In the genomic region with DNA sequence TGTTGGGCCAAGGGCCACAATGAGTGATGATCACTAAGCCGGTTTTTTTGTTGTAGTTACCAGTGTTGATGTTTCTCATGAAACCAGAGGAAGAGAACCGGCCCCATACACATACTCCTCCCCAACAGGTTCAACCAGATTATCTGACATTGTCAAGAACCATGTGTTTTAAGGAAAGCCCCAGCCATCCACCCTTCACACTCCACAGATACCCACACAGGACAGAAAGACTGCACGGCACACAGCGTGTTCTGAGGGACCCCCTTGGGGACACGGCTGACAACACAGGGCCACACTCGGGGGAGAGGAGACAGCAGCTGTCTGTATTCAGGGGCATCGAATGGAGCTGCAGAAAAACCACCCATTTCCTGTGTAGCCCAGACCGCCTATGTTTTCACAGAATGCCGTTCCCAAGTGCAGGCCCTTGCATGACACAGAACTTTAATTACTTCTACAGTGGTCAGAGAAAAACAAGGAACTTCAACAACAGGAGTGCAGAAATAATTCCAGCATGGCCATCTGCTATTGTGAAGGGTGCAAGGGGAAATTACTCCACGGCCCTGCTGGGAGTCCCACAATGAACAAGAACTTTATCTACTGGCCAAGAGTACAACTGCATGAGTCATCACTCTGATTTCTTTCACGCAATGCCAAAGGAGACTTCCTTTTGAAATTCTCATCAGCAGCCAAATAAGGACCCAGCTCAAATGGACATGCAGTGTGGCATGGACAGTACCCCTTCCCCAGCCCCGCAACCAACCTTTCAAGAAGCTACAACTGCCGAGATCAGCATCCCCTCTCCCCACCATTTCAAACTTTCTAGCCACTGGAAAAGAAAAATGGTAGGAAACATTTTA, we compare ENCODE assay signal across 8 cellular contexts. TPM values are rescaled to one million over a fixed set of nuclear protein-coding genes. Genes with fewer than 3 reads are reported as not detected.
DNase-seq lines count a peak whose midpoint lies in the region; ATAC-seq and TF ChIP-seq lines count a peak whose summit lies in the region.

No MANE protein-coding gene starts in this region.

- H3K4me1 ChIP-seq in OCI-LY7 (ENCODE audit: insufficient read depth, low read length, poor library complexity, severe bottlenecking) (peaks cover 26% of the 10 kb centered on the region), aorta (ENCODE audit: control insufficient read depth in 1 of 2, insufficient read depth in 2 of 2, low read length in 2 of 2) (peaks cover 0 to 2% of the 10 kb centered on the region in 2 donors)

- H3K36me3 ChIP-seq in OCI-LY7 (ENCODE audit: insufficient read depth, low read length), result peaks cover 66% of the 10 kb centered on the region
- H3K36me3 ChIP-seq in aorta (ENCODE audit: control insufficient read depth in 1 of 2, insufficient read depth in 2 of 2, low read length in 1 of 2), result peaks cover 0 to 17% of the 10 kb centered on the region in 2 donors

- no TSS peak for BruUV-seq in OCI-LY7 (replicated peaks; lab: Mats Ljungman, UMichigan)

- no peak overlapping the region for H2AFZ ChIP-seq in OCI-LY7 (ENCODE audit: low read length)

- H3K4me3 ChIP-seq in OCI-LY7 (ENCODE audit: low read depth, low read length, poor library complexity, severe bottlenecking) (peak overlapping the region; percentile 94), aorta (ENCODE audit: low read length in 2 of 2) (peak overlapping the region; percentile 80 to 100)

- WGBS in aorta, 2 donors, result 1% methylated on average over 13 of the region's 13 CpGs

- DNase-seq in Caki2 (ENCODE audit: low read depth) (peak; percentile 87), HCEC 1CT (peak; percentile 90), OCI-LY7 (ENCODE audit: low spot score) (peak; percentile 56), foreskin melanocyte (peak; percentile 93), aorta (peak; percentile 69 to 82)
- DNase-seq in natural killer cell treated with Interleukin-12 subunit alpha and Interleukin-12 subunit beta and Interleukin-15 and Interleukin-18, amount 100 ng/mL, for 72 hours (ENCODE audit: low spot score), result peak; percentile 74

- CTCF ChIA-PET in OCI-LY7 (lab: Charles Lee; ENCODE audit: unreplicated experiment), result no interaction called here

- H3K27ac Mint-ChIP-seq in activated naive CD4-positive, alpha-beta T cell treated with anti-CD3 and anti-CD28 coated beads, Interleukin-2, amount 50 U/mL, for 24 hours, result peak overlapping the region; percentile 100
- peak overlapping the region; percentile 99 to 100 for H3K27ac Mint-ChIP-seq in natural killer cell treated with Interleukin-12 subunit alpha and Interleukin-12 subunit beta and Interleukin-15 and Interleukin-18, amount 100 ng/mL, for 72 hours

- H3K9me3 Mint-ChIP-seq in activated naive CD4-positive, alpha-beta T cell treated with anti-CD3 and anti-CD28 coated beads, Interleukin-2, amount 50 U/mL, for 24 hours, result no peaks in the 10 kb centered on the region
- no peaks in the 10 kb centered on the region for H3K9me3 Mint-ChIP-seq in natural killer cell treated with Interleukin-12 subunit alpha and Interleukin-12 subunit beta and Interleukin-15 and Interleukin-18, amount 100 ng/mL, for 72 hours

- peaks cover 48% of the 10 kb centered on the region for H4K20me1 ChIP-seq in OCI-LY7 (ENCODE audit: insufficient read depth, low read length)

- H3K27me3 ChIP-seq in aorta (ENCODE audit: control insufficient read depth in 1 of 2, insufficient read depth in 2 of 2, low read length in 1 of 2), result no peaks in the 10 kb centered on the region

- H3K9me2 ChIP-seq in OCI-LY7 (ENCODE audit: insufficient read depth, low read length), result no peaks in the 10 kb centered on the region

- peaks cover 75% of the 10 kb centered on the region for H3K79me2 ChIP-seq in OCI-LY7 (ENCODE audit: insufficient read depth, low read depth, low read length)

- intact Hi-C loops in OCI-LY7 (cut with micrococcal nuclease; ENCODE audit: unreplicated experiment) (loop anchor here (10.0 kb wide), 1 partner anchor 352 kb away; no protein-coding TSS in a partner anchor), aorta (cut with DNase I) (loop anchor here (5.0 to 10.0 kb wide), 7 partner anchors 155 to 985 kb away; no protein-coding TSS in a partner anchor)

- no peaks in the 10 kb centered on the region for H3K9me3 ChIP-seq in OCI-LY7 (ENCODE audit: low read length)
- no peaks in the 10 kb centered on the region for H3K9me3 ChIP-seq in aorta (ENCODE audit: control insufficient read depth, low read length)

- H3K4me2 ChIP-seq in OCI-LY7 (ENCODE audit: low read length), result peak overlapping the region; percentile 84

- peaks cover 71% of the 10 kb centered on the region for H3K4me1 Mint-ChIP-seq in activated naive CD4-positive, alpha-beta T cell treated with anti-CD3 and anti-CD28 coated beads, Interleukin-2, amount 50 U/mL, for 24 hours
- peaks cover 67 to 70% of the 10 kb centered on the region in 2 donors for H3K4me1 Mint-ChIP-seq in natural killer cell treated with Interleukin-12 subunit alpha and Interleukin-12 subunit beta and Interleukin-15 and Interleukin-18, amount 100 ng/mL, for 72 hours (ENCODE audit: low read depth in 2 of 2)

- H3K36me3 Mint-ChIP-seq in activated naive CD4-positive, alpha-beta T cell treated with anti-CD3 and anti-CD28 coated beads, Interleukin-2, amount 50 U/mL, for 24 hours, result peaks cover 48% of the 10 kb centered on the region
- H3K36me3 Mint-ChIP-seq in natural killer cell treated with Interleukin-12 subunit alpha and Interleukin-12 subunit beta and Interleukin-15 and Interleukin-18, amount 100 ng/mL, for 72 hours, result peaks cover 64% of the 10 kb centered on the region

- peak overlapping the region; percentile 91 for H3K4me3 Mint-ChIP-seq in activated naive CD4-positive, alpha-beta T cell treated with anti-CD3 and anti-CD28 coated beads, Interleukin-2, amount 50 U/mL, for 24 hours
- peak overlapping the region; percentile 99 for H3K4me3 Mint-ChIP-seq in natural killer cell treated with Interleukin-12 subunit alpha and Interleukin-12 subunit beta and Interleukin-15 and Interleukin-18, amount 100 ng/mL, for 72 hours

- H3K27ac ChIP-seq in OCI-LY7 (ENCODE audit: low read depth, low read length, poor library complexity, severe bottlenecking) (peak overlapping the region; percentile 81), aorta (ENCODE audit: low read depth in 1 of 2, low read length in 2 of 2) (peak overlapping the region; percentile 92 to 100)

- POLR2A ChIA-PET in OCI-LY7 (lab: Charles Lee), result interaction anchor here (0.5 to 4.0 kb wide), 13 partner anchors 8 to 336 kb away, joined by 3 to 24 read pairs (median 3); no protein-coding TSS in a partner anchor

- H3K27me3 Mint-ChIP-seq in activated naive CD4-positive, alpha-beta T cell treated with anti-CD3 and anti-CD28 coated beads, Interleukin-2, amount 50 U/mL, for 24 hours, result no peaks in the 10 kb centered on the region
- no peaks in the 10 kb centered on the region for H3K27me3 Mint-ChIP-seq in natural killer cell treated with Interleukin-12 subunit alpha and Interleukin-12 subunit beta and Interleukin-15 and Interleukin-18, amount 100 ng/mL, for 72 hours

- peak; percentile 16 to 18 for ATAC-seq in natural killer cell treated with Interleukin-12 subunit alpha and Interleukin-12 subunit beta and Interleukin-15 and Interleukin-18, amount 100 ng/mL, for 72 hours
- ATAC-seq in aorta (ENCODE audit: low FRiP score), result peak; percentile 67
- ATAC-seq in HG02623 (IDR thresholded peaks at IDR 0.05; ENCODE audit: unreplicated experiment), result no peak

- TF ChIP-seq CTCF in OCI-LY7 (conservative IDR thresholded peaks at IDR 0.05; ENCODE audit: low read length), result no peak

- in situ Hi-C loops in Caki2 (cut with HindIII; ENCODE audit: low pct_unique_long_range_greater_than_20kb, low sequenced_read_pairs), result no loop called here

RNA-seq across cellular contexts. Expression of a gene that starts 2.3 kb away (rescaled TPM):
- 36.8 and 40.2 TPM in 2 replicates for total RNA-seq in Caki2 (2014; rRNA removed; shearing (Covaris generic); ENCODE audit: low replicate concordance)
- 19.2 and 24.0 TPM in 2 replicates for total RNA-seq in OCI-LY7 (2014; rRNA removed; shearing (Covaris generic))
- total RNA-seq in OCI-LY7 (2022) (43.0 and 54.0 TPM in 2 replicates), aorta (100 to 1,000 TPM; 171 to 384 TPM)
- 100 to 1,000 TPM; 225 to 236 TPM for total RNA-seq in natural killer cell treated with Interleukin-12 subunit alpha and Interleukin-12 subunit beta and Interleukin-15 and Interleukin-18, amount 100 ng/mL, for 72 hours
- polyA plus RNA-seq in aorta, result 100 to 1,000 TPM in 1 of 2 donors, 10 to 100 TPM in 1; 44.2 to 160 TPM
